Comparison of ENCODE assay signal across 28 cellular contexts in genomic region chr1:13981142-13981541, GRCh38.
DNase-seq lines count a peak whose midpoint lies in the region; FAIRE-seq and TF ChIP-seq lines count a peak whose summit lies in the region.
"Had no signal": no experiment of that assay in that cellular context is flagged by ENCODE, and none has a peak within 500 bp of the region (broad histone marks: within the 10 kb centered on the region; RNA-seq: fewer than 3 reads in every experiment).

No MANE protein-coding gene starts in this region.

- no peaks in the 10 kb centered on the region for H3K4me1 Mint-ChIP-seq in activated naive CD4-positive, alpha-beta T cell treated with anti-CD3 and anti-CD28 coated beads for 36 hours (ENCODE audit: low read depth)
- H3K4me1 Mint-ChIP-seq: CD14-positive monocyte; CD4-positive, alpha-beta memory T cell; CD4-positive, CD25-positive, alpha-beta regulatory T cell; CD8-positive, alpha-beta memory T cell had no signal

- H3K9me3 ChIP-seq in kidney (ENCODE audit: control insufficient read depth in 1 of 2, low read length in 2 of 2) (no peaks in the 10 kb centered on the region), MG63 (no peaks in the 10 kb centered on the region)
- H3K9me3 ChIP-seq: A549, BE2C had no signal

- no peak overlapping the region for H3K4me3 ChIP-seq in kidney (ENCODE audit: low read length in 2 of 2)
- no peak overlapping the region for H3K4me3 ChIP-seq in MG63
- H3K4me3 ChIP-seq: A549, BLaER1 had no signal

- no peak overlapping the region for H3K27ac Mint-ChIP-seq in activated naive CD4-positive, alpha-beta T cell treated with anti-CD3 and anti-CD28 coated beads for 36 hours
- H3K27ac Mint-ChIP-seq: CD14-positive monocyte; CD4-positive, alpha-beta memory T cell; CD4-positive, CD25-positive, alpha-beta regulatory T cell; CD8-positive, alpha-beta memory T cell had no signal

- H3K4me3 Mint-ChIP-seq in activated naive CD4-positive, alpha-beta T cell treated with anti-CD3 and anti-CD28 coated beads for 36 hours, result no peak overlapping the region
- H3K4me3 Mint-ChIP-seq: CD14-positive monocyte; CD4-positive, alpha-beta memory T cell; CD4-positive, CD25-positive, alpha-beta regulatory T cell; CD8-positive, alpha-beta memory T cell had no signal

- FAIRE-seq in G401.6 (lab: Jason Lieb, UNC) (peak; percentile 81), TTC549 (lab: Jason Lieb, UNC) (peak; percentile 66), colon (lab: Jason Lieb, UNC) (peak; percentile 79), kidney (lab: Jason Lieb, UNC) (peak; percentile 93)
- FAIRE-seq: A549, GM12891, GM19239 had no signal

- no peaks in the 10 kb centered on the region for H3K27me3 ChIP-seq in MG63
- H3K27me3 ChIP-seq: BE2C, BLaER1 had no signal

- TF ChIP-seq CTCF in kidney (IDR thresholded peaks at IDR 0.05; ENCODE audit: borderline replicate concordance, extremely low read depth, insufficient read depth), result no peak

- intact Hi-C loops in kidney (cut with DNase I), result no loop called here
- intact Hi-C loops in activated naive CD4-positive, alpha-beta T cell treated with anti-CD3 and anti-CD28 coated beads for 36 hours (cut with micrococcal nuclease), result no loop called here

- CTCF ChIA-PET in activated naive CD4-positive, alpha-beta T cell treated with anti-CD3 and anti-CD28 coated beads for 36 hours (lab: Charles Lee), result no interaction called here

- H3K27ac ChIP-seq in kidney (ENCODE audit: low read depth in 2 of 2, low read length in 2 of 2), result no peak overlapping the region
- H3K27ac ChIP-seq: A549, BLaER1 had no signal

- H3K36me3 ChIP-seq in kidney (ENCODE audit: control insufficient read depth in 1 of 2, insufficient read depth in 2 of 2, low read length in 2 of 2) (no peaks in the 10 kb centered on the region), MG63 (no peaks in the 10 kb centered on the region)
- H3K36me3 ChIP-seq: BE2C, BLaER1 had no signal

- peaks cover 3% of the 10 kb centered on the region for H3K27me3 Mint-ChIP-seq in activated naive CD4-positive, alpha-beta T cell treated with anti-CD3 and anti-CD28 coated beads for 36 hours (ENCODE audit: low read depth)

- no peaks in the 10 kb centered on the region for H3K4me1 ChIP-seq in kidney (ENCODE audit: control insufficient read depth in 1 of 2, insufficient read depth in 1 of 2, low read depth in 1 of 2, low read length in 2 of 2)
- H3K4me1 ChIP-seq: A549, BE2C, BLaER1 had no signal

- H3K9me3 Mint-ChIP-seq in activated naive CD4-positive, alpha-beta T cell treated with anti-CD3 and anti-CD28 coated beads for 36 hours, result peaks cover 2% of the 10 kb centered on the region

- no peak overlapping the region for H3K9ac ChIP-seq in kidney (ENCODE audit: low read length in 2 of 2)
- H3K9ac ChIP-seq: BLaER1 had no signal

- H3K36me3 Mint-ChIP-seq in activated naive CD4-positive, alpha-beta T cell treated with anti-CD3 and anti-CD28 coated beads for 36 hours (ENCODE audit: low read depth), result no peaks in the 10 kb centered on the region
- H3K36me3 Mint-ChIP-seq: CD14-positive monocyte; CD4-positive, alpha-beta memory T cell; CD4-positive, CD25-positive, alpha-beta regulatory T cell had no signal

- no peak for DNase-seq in kidney
- DNase-seq in MG63, result no peak
- DNase-seq in HuH-7 (ENCODE audit: low spot score), result no peak
- no peak for DNase-seq in activated naive CD4-positive, alpha-beta T cell treated with anti-CD3 and anti-CD28 coated beads for 36 hours
- DNase-seq in KG1 (lab: John Stamatoyannopoulos, UW), result no peak
- DNase-seq: 8988T; ACHN; BE2C; C1 segment of cervical spinal cord; CD4-positive, alpha-beta memory T cell; CD4-positive, CD25-positive, alpha-beta regulatory T cell; CD8-positive, alpha-beta memory T cell; COR-L47; DMS 273 treated with DMSO at 0.1 percent for 48 hours; DMS153; DMS53; DMS79; DND-41; EL; GF-D8 had no signal
